26 cellular contexts compared by ENCODE assay signal in genomic region chr3:115108614-115109013, GRCh38. TPM values are rescaled to one million over a fixed set of nuclear protein-coding genes. Genes with fewer than 3 reads are reported as not detected.
DNase-seq lines count a peak whose midpoint lies in the region; ATAC-seq, FAIRE-seq and TF ChIP-seq lines count a peak whose summit lies in the region.
"Had no signal": no experiment of that assay in that cellular context is flagged by ENCODE, and none has a peak within 500 bp of the region (broad histone marks: within the 10 kb centered on the region; RNA-seq: fewer than 3 reads in every experiment).

No MANE protein-coding gene starts in this region.

- no peaks in the 10 kb centered on the region for H3K4me1 ChIP-seq in foreskin keratinocyte
- H3K4me1 ChIP-seq: BLaER1 treated with 17β-estradiol and CSF1 and Interleukin-3, amounts not matched to agents 10 nM and 100 nM had no signal

- peaks cover 19% of the 10 kb centered on the region for H3K4me1 Mint-ChIP-seq in stimulated activated effector memory CD8-positive, alpha-beta T cell treated with anti-CD3 and anti-CD28 coated beads, Interleukin-12 subunit alpha, Interleukin-12 subunit beta, amount 100 ng/mL, for 72 hours

- FAIRE-seq in urothelium cell line (lab: Jason Lieb, UNC) = no peak
- FAIRE-seq: A204.1, G401.6, H54, K562 had no signal

- no peaks in the 10 kb centered on the region for H3K27me3 ChIP-seq in foreskin keratinocyte
- H3K27me3 ChIP-seq: BLaER1 treated with 17β-estradiol and CSF1 and Interleukin-3, amounts not matched to agents 10 nM and 100 nM; MG63 had no signal

- peak; percentile 25 for DNase-seq in ELR (ENCODE audit: low read depth)
- DNase-seq in foreskin keratinocyte = peak in 1 of 2 donors; percentile 2
- DNase-seq in stimulated activated effector memory CD8-positive, alpha-beta T cell treated with anti-CD3 and anti-CD28 coated beads, Interleukin-12 subunit alpha, Interleukin-12 subunit beta, amount 100 ng/mL, for 72 hours (ENCODE audit: low spot score in 2 of 2) = no peak
- DNase-seq in urothelium cell line (ENCODE audit: low spot score) = no peak
- DNase-seq: AML-193; CD4-positive, alpha-beta T cell; COR-L47; DMS53; MG63; NCI-H1105 treated with DMSO at 0.1 percent for 48 hours; NCI-H146; NCI-H1930; NCI-H2107; NCI-H524; NCI-H774; RPMI8226; SHP77; SW 1271 had no signal

- no peak overlapping the region for H3K27ac ChIP-seq in foreskin keratinocyte
- H3K27ac ChIP-seq: BLaER1 treated with 17β-estradiol and CSF1 and Interleukin-3, amounts not matched to agents 10 nM and 100 nM had no signal

- peaks cover 18% of the 10 kb centered on the region for H3K36me3 Mint-ChIP-seq in stimulated activated effector memory CD8-positive, alpha-beta T cell treated with anti-CD3 and anti-CD28 coated beads, Interleukin-12 subunit alpha, Interleukin-12 subunit beta, amount 100 ng/mL, for 72 hours

- H3K27ac Mint-ChIP-seq in stimulated activated effector memory CD8-positive, alpha-beta T cell treated with anti-CD3 and anti-CD28 coated beads, Interleukin-12 subunit alpha, Interleukin-12 subunit beta, amount 100 ng/mL, for 72 hours = no peak overlapping the region
- H3K27ac Mint-ChIP-seq: CD4-positive, alpha-beta T cell had no signal

- TF ChIP-seq CTCF in foreskin keratinocyte (conservative IDR thresholded peaks at IDR 0.05) = no peak

- ATAC-seq in SK-N-SH treated with all-trans-retinoic acid at 6 μM for 48 hours = peak; percentile 24; the same call in 1 of the 3 replicates
- peak; percentile 67 for ATAC-seq in foreskin keratinocyte
- ATAC-seq in stimulated activated effector memory CD8-positive, alpha-beta T cell treated with anti-CD3 and anti-CD28 coated beads, Interleukin-12 subunit alpha, Interleukin-12 subunit beta, amount 100 ng/mL, for 72 hours = peak; percentile 26
- no peak for ATAC-seq in GM19463 (IDR thresholded peaks at IDR 0.05; ENCODE audit: unreplicated experiment)
- ATAC-seq in GM21825 (IDR thresholded peaks at IDR 0.05; ENCODE audit: unreplicated experiment) = no peak
- ATAC-seq: K562 had no signal

- peaks cover 6% of the 10 kb centered on the region for H3K9me3 Mint-ChIP-seq in stimulated activated effector memory CD8-positive, alpha-beta T cell treated with anti-CD3 and anti-CD28 coated beads, Interleukin-12 subunit alpha, Interleukin-12 subunit beta, amount 100 ng/mL, for 72 hours
- H3K9me3 Mint-ChIP-seq: CD4-positive, alpha-beta T cell had no signal

- no peak overlapping the region for H3K4me3 Mint-ChIP-seq in stimulated activated effector memory CD8-positive, alpha-beta T cell treated with anti-CD3 and anti-CD28 coated beads, Interleukin-12 subunit alpha, Interleukin-12 subunit beta, amount 100 ng/mL, for 72 hours
- H3K4me3 Mint-ChIP-seq: CD4-positive, alpha-beta T cell had no signal

TF ChIP-seq in SK-N-SH treated with all-trans-retinoic acid at 6 μM for 48 hours, 23 proteins besides CTCF, POLR2A, EP300 and RAD21:
- TF ChIP-seq ZNF8 (CRISPR knock-in tag; IDR thresholded peaks at IDR 0.05) (no peak), OSR1 (CRISPR knock-in tag; IDR thresholded peaks at IDR 0.05) (no peak), BACH2 (CRISPR knock-in tag; IDR thresholded peaks at IDR 0.05; ENCODE audit: borderline replicate concordance) (no peak), ZNF565 (CRISPR knock-in tag; conservative IDR thresholded peaks at IDR 0.05; ENCODE audit: low read depth) (no peak)
TF ChIP-seq in SK-N-SH treated with all-trans-retinoic acid at 6 μM for 48 hours: peak in this region for 0.

RNA-seq across cellular contexts. Expression of gene ZBTB20, which starts 38.5 kb away (rescaled TPM):
- 0.78 and 1.4 TPM in 2 replicates for total RNA-seq in foreskin keratinocyte
- 0.12 and 0.20 TPM in 2 replicates for polyA plus RNA-seq in foreskin keratinocyte

Comparison
In these comparisons a context has a peak if more than half of its experiments do, and no peak if none do; other contexts are left out.
1. ATAC-seq: peak in SK-N-SH treated with all-trans-retinoic acid at 6 μM for 48 hours (single experiment), foreskin keratinocyte (single experiment) and stimulated activated effector memory CD8-positive, alpha-beta T cell treated with anti-CD3 and anti-CD28 coated beads, Interleukin-12 subunit alpha, Interleukin-12 subunit beta, amount 100 ng/mL, for 72 hours (single experiment); none in GM19463 (single experiment) and GM21825 (single experiment).